In the genomic region with DNA sequence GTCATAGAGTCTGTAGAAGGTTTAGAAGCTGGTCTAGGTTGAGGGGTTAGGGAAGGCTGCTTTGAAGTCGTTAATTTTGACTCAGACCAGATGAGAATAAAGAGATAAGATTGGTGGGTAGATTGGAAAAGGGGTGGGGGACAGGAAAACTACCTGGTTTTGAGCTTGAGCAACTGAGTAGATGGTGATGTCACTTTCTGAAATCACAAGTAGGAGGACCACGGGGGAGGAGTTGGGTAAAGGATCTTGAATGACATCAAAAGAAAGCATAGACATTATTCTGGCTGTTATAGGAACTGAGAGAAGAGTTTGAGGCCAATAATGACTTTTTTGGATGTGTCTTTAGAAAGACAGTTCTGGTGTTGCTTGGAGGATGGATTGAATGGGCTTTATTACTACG, we compare ENCODE assay signal across 30 cellular contexts. TPM values are rescaled to one million over a fixed set of nuclear protein-coding genes. Genes with fewer than 3 reads are reported as not detected.
DNase-seq lines count a peak whose midpoint lies in the region; ATAC-seq, FAIRE-seq and TF ChIP-seq lines count a peak whose summit lies in the region.
"Had no signal": no experiment of that assay in that cellular context is flagged by ENCODE, and none has a peak within 500 bp of the region (broad histone marks: within the 10 kb centered on the region; RNA-seq: fewer than 3 reads in every experiment).

No MANE protein-coding gene starts in this region.

- intact Hi-C loops in K562 (cut with micrococcal nuclease) = no loop called here
- intact Hi-C loops in sigmoid colon (cut with DNase I) = loop anchor here (10.0 kb wide), 1 partner anchor 588 kb away; no protein-coding TSS in a partner anchor

- POLR2A ChIA-PET in K562 (lab: Yijun Ruan, JAX) = no interaction called here

- H3K9me3 Mint-ChIP-seq in stimulated activated naive CD8-positive, alpha-beta T cell treated with anti-CD3 and anti-CD28 coated beads, Interleukin-15, amount 100 ng/mL, for 72 hours = no peaks in the 10 kb centered on the region
- H3K9me3 Mint-ChIP-seq in nephron progenitor cell = no peaks in the 10 kb centered on the region
- no peaks in the 10 kb centered on the region for H3K9me3 Mint-ChIP-seq in HFFc6
- H3K9me3 Mint-ChIP-seq: CD14-positive monocyte; CD4-positive, alpha-beta memory T cell; CD8-positive, alpha-beta memory T cell had no signal

- peaks cover 2% of the 10 kb centered on the region for H3K4me1 Mint-ChIP-seq in stimulated activated naive CD8-positive, alpha-beta T cell treated with anti-CD3 and anti-CD28 coated beads, Interleukin-15, amount 100 ng/mL, for 72 hours
- H3K4me1 Mint-ChIP-seq in nephron progenitor cell (peaks cover 6% of the 10 kb centered on the region), HFFc6 (ENCODE audit: low read depth) (0 out of 2 replicates have a peak, but pooled peaks cover 4% of the 10 kb centered on the region)
- H3K4me1 Mint-ChIP-seq: CD14-positive monocyte; CD4-positive, alpha-beta memory T cell; CD4-positive, CD25-positive, alpha-beta regulatory T cell; CD8-positive, alpha-beta memory T cell had no signal

- H4K20me1 ChIP-seq in K562 (replicated peaks; ENCODE audit: control insufficient read depth, insufficient read depth, low read length) = no peaks in the 10 kb centered on the region
- H4K20me1 ChIP-seq: BLaER1 had no signal

- no peak overlapping the region for H3K27ac ChIP-seq in K562 (ENCODE audit: extremely low read depth, low read depth, low read length)
- no peak overlapping the region for H3K27ac ChIP-seq in mesendoderm (ENCODE audit: low read depth, low read length)
- H3K27ac ChIP-seq in sigmoid colon = no peak overlapping the region
- H3K27ac ChIP-seq: BLaER1 had no signal

- no peak overlapping the region for H2BK5ac ChIP-seq in mesendoderm (ENCODE audit: low read length)

- H3K27me3 Mint-ChIP-seq in stimulated activated naive CD8-positive, alpha-beta T cell treated with anti-CD3 and anti-CD28 coated beads, Interleukin-15, amount 100 ng/mL, for 72 hours = peaks cover 42% of the 10 kb centered on the region
- peaks cover 23% of the 10 kb centered on the region for H3K27me3 Mint-ChIP-seq in nephron progenitor cell (ENCODE audit: low read depth, poor library complexity)
- peaks cover 26% of the 10 kb centered on the region for H3K27me3 Mint-ChIP-seq in HFFc6 (ENCODE audit: insufficient read depth)

- no peak for TF ChIP-seq EP300 in K562 (IDR thresholded peaks at IDR 0.05; ENCODE audit: low read length)
- TF ChIP-seq EP300 in sigmoid colon (IDR thresholded peaks at IDR 0.05) = no peak

- H3K36me3 ChIP-seq in K562 (ENCODE audit: control insufficient read depth, insufficient read depth, low read length) = no peaks in the 10 kb centered on the region
- H3K36me3 ChIP-seq in mesendoderm (ENCODE audit: control insufficient read depth, insufficient read depth, low read length) = no peaks in the 10 kb centered on the region
- no peaks in the 10 kb centered on the region for H3K36me3 ChIP-seq in sigmoid colon
- H3K36me3 ChIP-seq: BE2C, BLaER1 had no signal

- no peak for FAIRE-seq in K562 (lab: Jason Lieb, UNC)
- FAIRE-seq: A204.1, GM12892 had no signal

- no peak for TF ChIP-seq POLR2A in K562 (conservative IDR thresholded peaks at IDR 0.05)
- TF ChIP-seq POLR2A in sigmoid colon (IDR thresholded peaks at IDR 0.05) = no peak

- CTCF ChIA-PET in K562 (lab: Yijun Ruan, JAX; ENCODE audit: low intra/inter-chr PET ratio) = interaction anchor here (1.3 kb wide), 1 partner anchor 64 kb away, joined by 7 read pairs; no protein-coding TSS in a partner anchor

- H3K79me1 ChIP-seq in mesendoderm (ENCODE audit: low read length) = no peaks in the 10 kb centered on the region

- H3K79me2 ChIP-seq in K562 (ENCODE audit: control insufficient read depth, insufficient read depth, low read length) = no peaks in the 10 kb centered on the region
- no peaks in the 10 kb centered on the region for H3K79me2 ChIP-seq in mesendoderm (ENCODE audit: control insufficient read depth, insufficient read depth, low read length)

- TF ChIP-seq RAD21 in K562 (CRISPR knock-in tag; conservative IDR thresholded peaks at IDR 0.05 in 1 of 2, IDR thresholded peaks at IDR 0.05 in 1 of 2) = no peak

- no TSS peak for BruUV-seq in K562 (replicated peaks; lab: Mats Ljungman, UMichigan)

- H2AK5ac ChIP-seq in mesendoderm (ENCODE audit: low read length) = no peak overlapping the region

- no peaks in the 10 kb centered on the region for H3K36me3 Mint-ChIP-seq in nephron progenitor cell (ENCODE audit: low read depth)
- H3K36me3 Mint-ChIP-seq in HFFc6 (ENCODE audit: low read depth) = no peaks in the 10 kb centered on the region
- H3K36me3 Mint-ChIP-seq: CD14-positive monocyte; CD4-positive, alpha-beta memory T cell; CD4-positive, CD25-positive, alpha-beta regulatory T cell; CD8-positive, alpha-beta memory T cell had no signal

- TF ChIP-seq CTCF in K562 (IDR thresholded peaks at IDR 0.05 in 2 of 3, conservative IDR thresholded peaks at IDR 0.05 in 1 of 3; ENCODE audit: insufficient read depth in 2 of 3, low read depth in 1 of 3, low read length in 3 of 3) (no peak), nephron progenitor cell (IDR thresholded peaks at IDR 0.05) (no peak), HFFc6 (IDR thresholded peaks at IDR 0.05) (no peak), sigmoid colon (IDR thresholded peaks at IDR 0.05) (no peak)

- no peaks in the 10 kb centered on the region for H3K4me1 ChIP-seq in K562 (replicated peaks in 1 of 2; ENCODE audit: control insufficient read depth in 2 of 2, insufficient read depth in 2 of 2, low read length in 2 of 2)
- H3K4me1 ChIP-seq in mesendoderm (ENCODE audit: control insufficient read depth, low read depth, low read length) = no peaks in the 10 kb centered on the region
- H3K4me1 ChIP-seq in sigmoid colon = no peaks in the 10 kb centered on the region
- H3K4me1 ChIP-seq: BE2C had no signal

- no peak overlapping the region for H3K27ac Mint-ChIP-seq in stimulated activated naive CD8-positive, alpha-beta T cell treated with anti-CD3 and anti-CD28 coated beads, Interleukin-15, amount 100 ng/mL, for 72 hours
- H3K27ac Mint-ChIP-seq in nephron progenitor cell (no peak overlapping the region), HFFc6 (no peak overlapping the region)
- H3K27ac Mint-ChIP-seq: CD14-positive monocyte; CD8-positive, alpha-beta memory T cell had no signal

- H3K9me1 ChIP-seq in K562 (ENCODE audit: control insufficient read depth, insufficient read depth, low read length) = no peaks in the 10 kb centered on the region

- H2BK120ac ChIP-seq in mesendoderm (ENCODE audit: low read depth, low read length) = no peak overlapping the region

- no peak overlapping the region for H4K5ac ChIP-seq in mesendoderm (ENCODE audit: low read length)

- ATAC-seq in stimulated activated naive CD8-positive, alpha-beta T cell treated with anti-CD3 and anti-CD28 coated beads, Interleukin-15, amount 100 ng/mL, for 72 hours = peak; percentile 12
- ATAC-seq in stimulated activated naive CD8-positive, alpha-beta T cell treated with anti-CD3 and anti-CD28 coated beads, Interleukin-15, Interleukin-2, amounts not matched to agents 100 U/mL and 50 U/mL, for 24 hours = no peak
- ATAC-seq in K562 = 0 out of 3 replicates have a peak, but pooled peaks have one; percentile 38
- ATAC-seq: GM12878 had no signal

- no peak overlapping the region for H3K4me2 ChIP-seq in K562 (ENCODE audit: insufficient read depth, low read length)
- no peak overlapping the region for H3K4me2 ChIP-seq in mesendoderm (ENCODE audit: low read length)
- H3K4me2 ChIP-seq: BLaER1 had no signal

- H3K27me3 ChIP-seq in K562 (ENCODE audit: control insufficient read depth in 2 of 2, insufficient read depth in 2 of 2, low read length in 2 of 2) = peaks cover 12 to 18% of the 10 kb centered on the region in 2 experiments; a peak in 3 of 5 replicates
- H3K27me3 ChIP-seq in mesendoderm (ENCODE audit: insufficient read depth, low read length, poor library complexity) = no peaks in the 10 kb centered on the region
- no peaks in the 10 kb centered on the region for H3K27me3 ChIP-seq in sigmoid colon
- H3K27me3 ChIP-seq: BLaER1 had no signal

- no peak overlapping the region for H3K56ac ChIP-seq in mesendoderm (ENCODE audit: low read length)

- H3K23ac ChIP-seq in mesendoderm (ENCODE audit: low read length) = no peak overlapping the region

- H3K9me3 ChIP-seq in K562 (replicated peaks; ENCODE audit: control insufficient read depth, insufficient read depth, low read depth, low read length) (no peaks in the 10 kb centered on the region), sigmoid colon (no peaks in the 10 kb centered on the region)
- H3K9me3 ChIP-seq: BE2C, BLaER1 had no signal

- H2BK15ac ChIP-seq in mesendoderm (replicated peaks; ENCODE audit: low read depth) = no peak overlapping the region

- in situ Hi-C loops in K562 (cut with MboI) = loop anchor here (5.0 to 10.0 kb wide), 2 partner anchors 60 to 388 kb away; no protein-coding TSS in a partner anchor

- no peak overlapping the region for H4K8ac ChIP-seq in mesendoderm (ENCODE audit: low read depth, low read length)

- no peak overlapping the region for H3K4me3 ChIP-seq in K562
- no peak overlapping the region for H3K4me3 ChIP-seq in mesendoderm (ENCODE audit: low read length)
- no peak overlapping the region for H3K4me3 ChIP-seq in sigmoid colon
- H3K4me3 ChIP-seq: BLaER1, GM12878 had no signal

- no peak for DNase-seq in stimulated activated naive CD8-positive, alpha-beta T cell treated with anti-CD3 and anti-CD28 coated beads, Interleukin-15, amount 100 ng/mL, for 72 hours
- DNase-seq in stimulated activated naive CD8-positive, alpha-beta T cell treated with anti-CD3 and anti-CD28 coated beads, Interleukin-15, Interleukin-2, amounts not matched to agents 100 U/mL and 50 U/mL, for 24 hours = no peak
- DNase-seq in OCI-M1 (lab: John Stamatoyannopoulos, UW) (peak; percentile 29), K562 (ENCODE audit: extremely low read depth in 1 of 4, low spot score in 3 of 4) (peak in 2 of 4 experiments; percentile 10 to 26), mesendoderm (peak; percentile 18), nephron progenitor cell (no peak), HFFc6 (no peak), sigmoid colon (no peak)
- DNase-seq: 8988T; ACHN; BE2C; C1 segment of cervical spinal cord; CD4-positive, alpha-beta memory T cell; CD4-positive, CD25-positive, alpha-beta regulatory T cell; CD8-positive, alpha-beta memory T cell; COR-L47; DMS 273 treated with DMSO at 0.1 percent for 48 hours; DMS153; DMS53; DMS79; DND-41; EL; GDM1 had no signal

- H2AFZ ChIP-seq in K562 (ENCODE audit: low read depth, low read length) = no peak overlapping the region

- H3K4me3 Mint-ChIP-seq in stimulated activated naive CD8-positive, alpha-beta T cell treated with anti-CD3 and anti-CD28 coated beads, Interleukin-15, amount 100 ng/mL, for 72 hours = no peak overlapping the region
- H3K4me3 Mint-ChIP-seq in nephron progenitor cell (no peak overlapping the region), HFFc6 (no peak overlapping the region)
- H3K4me3 Mint-ChIP-seq: CD14-positive monocyte; CD4-positive, alpha-beta memory T cell; CD4-positive, CD25-positive, alpha-beta regulatory T cell; CD8-positive, alpha-beta memory T cell had no signal

- no peak overlapping the region for H3K9ac ChIP-seq in K562 (ENCODE audit: insufficient read depth in 1 of 2, low read depth in 2 of 2, low read length in 2 of 2)
- H3K9ac ChIP-seq in mesendoderm (ENCODE audit: low read length) = no peak overlapping the region
- H3K9ac ChIP-seq: BLaER1 had no signal

- WGBS in K562 (ENCODE audit: insufficient coverage, low coverage, missing lambda C conversion rate) = 1% methylated on average over 3 of the region's 3 CpGs
- WGBS in mesendoderm (ENCODE audit: extremely low coverage, insufficient coverage, low lambda C conversion rate) = no CpG with 5 or more reads among the region's 3 CpGs
- 63 to 69% methylated on average over 3 of the region's 3 CpGs for WGBS in sigmoid colon, 2 donors

- no peak overlapping the region for H3K4ac ChIP-seq in mesendoderm (ENCODE audit: low read depth, low read length)

- no peak overlapping the region for H3K18ac ChIP-seq in mesendoderm (ENCODE audit: low read length)

RNA-seq across cellular contexts. Expression of a gene that starts 4.1 kb away (rescaled TPM):
- total RNA-seq in K562 (2011; cell fraction: chromatin; rRNA removed; ENCODE audit: low replicate concordance) = 0.12 and 0.19 TPM in 2 replicates
- not detected in 2 replicates for total RNA-seq in K562 (2011; cell fraction: nucleolus; rRNA removed)
- total RNA-seq in K562 (2011; cell fraction: nucleoplasm; rRNA removed) = not detected in 2 replicates
- total RNA-seq in K562 (2014; rRNA removed) = 0.05 and 0.08 TPM in 2 replicates
- 0.07 TPM in 1 of 2 replicates, not detected in the other for total RNA-seq in K562 (2014; rRNA removed; fragmentation: Illumina TruSeq; extraction: Trizol)
- total RNA-seq in K562 (2015; rRNA removed; fragmentation: Illumina TruSeq; extraction: Trizol) = 0.07 TPM in 1 of 2 replicates, not detected in the other
- total RNA-seq in K562 (2021) = 0.13 TPM in 2 replicates
- polyA plus RNA-seq in K562 (2011; rRNA removed) = 0.03 and 0.04 TPM in 2 replicates
- polyA plus RNA-seq in K562 (2011; cell fraction: cytosol; rRNA removed) = 0.06 TPM in 1 of 2 replicates, not detected in the other
- 0.13 TPM in 1 of 2 replicates, not detected in the other for polyA plus RNA-seq in K562 (2011; cell fraction: nucleus; rRNA removed)
- 0.09 and 0.36 TPM in 2 replicates for polyA plus RNA-seq in K562 (2012)
- polyA plus RNA-seq in K562 (2014; fragmentation: Illumina TruSeq; extraction: Trizol) = not detected in 2 replicates
- under 1 TPM; 0.01 to 0.03 TPM for polyA plus RNA-seq in K562 (2014; fragmentation: Nextera tagmentation; extraction: Ambion mirVana)
- 0.09 TPM in 1 of 2 replicates, not detected in the other for polyA plus RNA-seq in K562 (2014; rRNA removed)
- polyA minus RNA-seq in K562 (2011; rRNA and poly(A)+ RNA removed) = not detected in 2 replicates
- polyA minus RNA-seq in K562 (2011; cell fraction: cytosol; rRNA and poly(A)+ RNA removed) = not detected in 2 replicates
- polyA minus RNA-seq in K562 (2011; cell fraction: nucleus; rRNA and poly(A)+ RNA removed) = not detected in 2 replicates
- 2.1 TPM for polyA plus RNA-seq in mesendoderm (2013, experiment 1 of 2)
- polyA plus RNA-seq in mesendoderm (2013, experiment 2 of 2) = 2.3 TPM
- not detected for total RNA-seq in HFFc6 (2021; fragmentation: NEBNext Ultra II Directional; extraction: Animal tissue kit (Norgen Biotek cat#: 25700))
- total RNA-seq in sigmoid colon = 1 to 10 TPM in 1 of 4 donors, under 1 TPM in 1, not detected in 2; 0.28 to 1.1 TPM
- polyA plus RNA-seq in sigmoid colon = under 1 TPM; 0.46 to 0.60 (median 0.52) TPM
- total RNA-seq: A673; CD4-positive, alpha-beta memory T cell; CD4-positive, CD25-positive, alpha-beta regulatory T cell; CD8-positive, alpha-beta memory T cell; GM12878 had no signal
- polyA plus RNA-seq: AG04450; CD14-positive monocyte; CD4-positive, alpha-beta memory T cell; CD4-positive, CD25-positive, alpha-beta regulatory T cell; CD8-positive, alpha-beta memory T cell; GM12878 had no signal

Comparison
In these comparisons a context has a peak if more than half of its experiments do, and no peak if none do; other contexts are left out.
1. DNase-seq: peak in OCI-M1 (single experiment) and mesendoderm (single experiment); none in stimulated activated naive CD8-positive, alpha-beta T cell treated with anti-CD3 and anti-CD28 coated beads, Interleukin-15, amount 100 ng/mL, for 72 hours (0 of 2), stimulated activated naive CD8-positive, alpha-beta T cell treated with anti-CD3 and anti-CD28 coated beads, Interleukin-15, Interleukin-2, amounts not matched to agents 100 U/mL and 50 U/mL, for 24 hours (single experiment), nephron progenitor cell (single experiment), HFFc6 (single experiment) and sigmoid colon (single experiment).